In genomic region chr5:59789894-59790293, GRCh38 we compare ENCODE assay signal across 12 cellular contexts.
DNase-seq lines count a peak whose midpoint lies in the region; ATAC-seq, FAIRE-seq and TF ChIP-seq lines count a peak whose summit lies in the region.
"Had no signal": no experiment of that assay in that cellular context is flagged by ENCODE, and none has a peak within 500 bp of the region (broad histone marks: within the 10 kb centered on the region; RNA-seq: fewer than 3 reads in every experiment).

No MANE protein-coding gene starts in this region.

- peaks cover 5 to 15% of the 10 kb centered on the region in 2 donors for H3K36me3 Mint-ChIP-seq in CD14-positive monocyte
- H3K36me3 Mint-ChIP-seq in activated naive CD8-positive, alpha-beta T cell treated with anti-CD3 and anti-CD28 coated beads for 36 hours, result no peaks in the 10 kb centered on the region
- no peaks in the 10 kb centered on the region for H3K36me3 Mint-ChIP-seq in naive thymus-derived CD4-positive, alpha-beta T cell

- H3K4me1 Mint-ChIP-seq in CD14-positive monocyte, result peaks cover 12% of the 10 kb centered on the region
- H3K4me1 Mint-ChIP-seq in activated naive CD8-positive, alpha-beta T cell treated with anti-CD3 and anti-CD28 coated beads for 36 hours, result peaks cover 8% of the 10 kb centered on the region
- peaks cover 0 to 19% (median 2%) of the 10 kb centered on the region in 7 donors for H3K4me1 Mint-ChIP-seq in naive thymus-derived CD4-positive, alpha-beta T cell

- intact Hi-C loops in CD14-positive monocyte (cut with micrococcal nuclease), result no loop called here
- intact Hi-C loops in naive thymus-derived CD4-positive, alpha-beta T cell (cut with micrococcal nuclease), result loop anchor here in 1 of 2 donors (2.0 kb wide), 1 partner anchor 21 kb away; no protein-coding TSS in a partner anchor

- TF ChIP-seq CTCF in CD14-positive monocyte (IDR thresholded peaks at IDR 0.05), result no peak

- POLR2A ChIA-PET in naive thymus-derived CD4-positive, alpha-beta T cell (lab: Charles Lee), result no interaction called here

- H3K27ac ChIP-seq in naive thymus-derived CD4-positive, alpha-beta T cell (ENCODE audit: low read depth, low read length), result no peak overlapping the region
- peak overlapping the region in 1 of 2 donors; percentile 61 for H3K27ac ChIP-seq in small intestine (ENCODE audit: low read depth in 1 of 2, low read length in 1 of 2)

- H3K36me3 ChIP-seq in naive thymus-derived CD4-positive, alpha-beta T cell (ENCODE audit: control insufficient read depth in 2 of 3, insufficient read depth in 3 of 3, low read length in 3 of 3), result no peaks in the 10 kb centered on the region
- H3K36me3 ChIP-seq in small intestine (ENCODE audit: control insufficient read depth in 2 of 2, insufficient read depth in 2 of 2, low read length in 2 of 2), result no peaks in the 10 kb centered on the region
- H3K36me3 ChIP-seq: gastroesophageal sphincter had no signal

- no peaks in the 10 kb centered on the region for H3K4me1 ChIP-seq in naive thymus-derived CD4-positive, alpha-beta T cell (ENCODE audit: control insufficient read depth in 2 of 2, insufficient read depth in 2 of 2, low read length in 2 of 2)
- H3K4me1 ChIP-seq in small intestine (ENCODE audit: control insufficient read depth in 2 of 2, insufficient read depth in 1 of 2, low read depth in 1 of 2, low read length in 1 of 2), result no peaks in the 10 kb centered on the region

- H3K27me3 Mint-ChIP-seq in CD14-positive monocyte (ENCODE audit: low read depth in 3 of 3), result no peaks in the 10 kb centered on the region
- H3K27me3 Mint-ChIP-seq in activated naive CD8-positive, alpha-beta T cell treated with anti-CD3 and anti-CD28 coated beads for 36 hours, result peaks cover 31% of the 10 kb centered on the region
- H3K27me3 Mint-ChIP-seq in naive thymus-derived CD4-positive, alpha-beta T cell, result peaks cover 4 to 25% (median 13%) of the 10 kb centered on the region in 5 donors

- no peak overlapping the region for H3K4me3 Mint-ChIP-seq in CD14-positive monocyte
- no peak overlapping the region for H3K4me3 Mint-ChIP-seq in activated naive CD8-positive, alpha-beta T cell treated with anti-CD3 and anti-CD28 coated beads for 36 hours
- peak overlapping the region in 4 of 10 donors; percentile 3 to 32 (median 20) for H3K4me3 Mint-ChIP-seq in naive thymus-derived CD4-positive, alpha-beta T cell

- no peak for FAIRE-seq in small intestine (lab: Jason Lieb, UNC)
- FAIRE-seq: islet of Langerhans had no signal

- DNase-seq in CD14-positive monocyte (ENCODE audit: low spot score) (no peak), HT-29 (ENCODE audit: low spot score) (peak; percentile 7), small intestine (no peak), NCI-H1694 treated with DMSO at 0.1 percent for 48 hours (lab: John Stamatoyannopoulos, UW) (no peak), AG08395 (ENCODE audit: low spot score) (no peak)
- no peak for DNase-seq in activated naive CD8-positive, alpha-beta T cell treated with anti-CD3 and anti-CD28 coated beads for 36 hours
- no peak for DNase-seq in naive thymus-derived CD4-positive, alpha-beta T cell
- DNase-seq: activated CD4-positive, CD25-positive, alpha-beta regulatory T cell treated with anti-CD3 and anti-CD28 coated beads, Interleukin-2, amount 50 U/mL, for 72 hours; activated effector memory CD4-positive, alpha-beta T cell treated with anti-CD3 and anti-CD28 coated beads, Interleukin-2, amount 50 U/mL, for 16 hours had no signal

- WGBS in small intestine, 3 donors, result 50 to 78% (median 58%) methylated on average over 2 of the region's 2 CpGs

- H3K9me3 ChIP-seq in naive thymus-derived CD4-positive, alpha-beta T cell (ENCODE audit: control insufficient read depth in 2 of 3, low read length in 3 of 3), result no peaks in the 10 kb centered on the region
- no peaks in the 10 kb centered on the region for H3K9me3 ChIP-seq in small intestine (ENCODE audit: control insufficient read depth, low read depth)
- H3K9me3 ChIP-seq: gastroesophageal sphincter had no signal

- peak overlapping the region in 4 of 7 donors; percentile 22 to 86 (median 59) for H3K27ac Mint-ChIP-seq in CD14-positive monocyte
- peak overlapping the region; percentile 68 for H3K27ac Mint-ChIP-seq in activated naive CD8-positive, alpha-beta T cell treated with anti-CD3 and anti-CD28 coated beads for 36 hours
- peak overlapping the region in 6 of 9 donors; percentile 7 to 71 (median 47) for H3K27ac Mint-ChIP-seq in naive thymus-derived CD4-positive, alpha-beta T cell

- CTCF ChIA-PET in naive thymus-derived CD4-positive, alpha-beta T cell (lab: Charles Lee), result interaction anchor here (2.7 kb wide), 1 partner anchor 10 kb away, joined by 11 read pairs; no protein-coding TSS in a partner anchor

- no peak overlapping the region for H3K4me3 ChIP-seq in naive thymus-derived CD4-positive, alpha-beta T cell (ENCODE audit: low read length)
- no peak overlapping the region for H3K4me3 ChIP-seq in small intestine (ENCODE audit: low read depth in 1 of 2, low read length in 2 of 2)
- H3K4me3 ChIP-seq: gastroesophageal sphincter had no signal

- H3K27me3 ChIP-seq in naive thymus-derived CD4-positive, alpha-beta T cell (ENCODE audit: control insufficient read depth in 2 of 2, insufficient read depth in 2 of 2, low read length in 2 of 2), result no peaks in the 10 kb centered on the region
- no peaks in the 10 kb centered on the region for H3K27me3 ChIP-seq in small intestine (ENCODE audit: control insufficient read depth in 2 of 2, insufficient read depth in 2 of 2, low read length in 2 of 2)
- H3K27me3 ChIP-seq: gastroesophageal sphincter had no signal

- ATAC-seq in naive thymus-derived CD4-positive, alpha-beta T cell, result no peak
- no peak for ATAC-seq in GM18511 (IDR thresholded peaks at IDR 0.05; ENCODE audit: unreplicated experiment)

- H3K9me3 Mint-ChIP-seq in CD14-positive monocyte, result no peaks in the 10 kb centered on the region
- H3K9me3 Mint-ChIP-seq in activated naive CD8-positive, alpha-beta T cell treated with anti-CD3 and anti-CD28 coated beads for 36 hours, result no peaks in the 10 kb centered on the region
- peaks cover 0 to 2% (median 0%) of the 10 kb centered on the region in 11 donors for H3K9me3 Mint-ChIP-seq in naive thymus-derived CD4-positive, alpha-beta T cell
